In genomic region chr13:39596685-39597084, GRCh38 we compare ENCODE assay signal across 33 cellular contexts. TPM values are rescaled to one million over a fixed set of nuclear protein-coding genes. Genes with fewer than 3 reads are reported as not detected.
DNase-seq lines count a peak whose midpoint lies in the region; ATAC-seq, FAIRE-seq and TF ChIP-seq lines count a peak whose summit lies in the region.
"Had no signal": no experiment of that assay in that cellular context is flagged by ENCODE, and none has a peak within 500 bp of the region (broad histone marks: within the 10 kb centered on the region; RNA-seq: fewer than 3 reads in every experiment).

No MANE protein-coding gene starts in this region.

- H2AFZ ChIP-seq in SK-N-SH (ENCODE audit: low read depth), result no peak overlapping the region
- H2AFZ ChIP-seq: hepatocyte had no signal

- H3K4me3 ChIP-seq in left ventricle myocardium inferior, result peak overlapping the region; percentile 85
- H3K4me3 ChIP-seq in heart right ventricle, result peak overlapping the region in 5 of 10 donors; percentile 91 to 96 (median 94)
- no peak overlapping the region for H3K4me3 ChIP-seq in SK-N-SH (ENCODE audit: low read depth in 2 of 2, low read length in 1 of 2)
- H3K4me3 ChIP-seq in small intestine (ENCODE audit: low read depth in 1 of 2, low read length in 2 of 2), result no peak overlapping the region
- H3K4me3 ChIP-seq: A549, hepatocyte, prostate gland, vagina had no signal

- DNase-seq in left ventricle myocardium inferior, result no peak
- DNase-seq in heart right ventricle, result no peak
- DNase-seq in SK-N-SH, result no peak
- peak; percentile 35 for DNase-seq in myocyte (ENCODE audit: low read depth)
- DNase-seq in HUDEP-2 (lab: John Stamatoyannopoulos, UW; ENCODE audit: unreplicated experiment in 76 of 76), result no peak
- no peak for DNase-seq in small intestine
- DNase-seq in T-helper 17 cell, result no peak
- DNase-seq: activated CD4-positive, alpha-beta T cell treated with anti-CD3 and anti-CD28 coated beads, Interleukin-2, amount 10 ng/mL, durations not matched to agents 7 days and 5 days; activated naive CD4-positive, alpha-beta T cell treated with Interleukin-2 at 50 U/mL for 16 hours; activated T-cell treated with anti-CD3 and anti-CD28 coated beads, Interleukin-2, amount 50 U/mL, for 48 hours; AML-193; amniotic stem cell; CD4-positive, alpha-beta T cell; effector memory CD8-positive, alpha-beta T cell; erythroblast; foreskin fibroblast; NCI-H1105; NCI-H1930; stimulated activated naive CD4-positive, alpha-beta T cell treated with Interleukin-2 at 50 U/mL for 16 hours; T-helper 9 cell; WERI-Rb-1 had no signal

- peaks cover 66% of the 10 kb centered on the region for H3K4me1 ChIP-seq in left ventricle myocardium inferior
- peaks cover 2 to 65% (median 36%) of the 10 kb centered on the region in 9 donors for H3K4me1 ChIP-seq in heart right ventricle
- H3K4me1 ChIP-seq in SK-N-SH (ENCODE audit: control insufficient read depth in 1 of 2, insufficient read depth in 2 of 2, low read depth in 1 of 2, low read length in 1 of 2), result peaks cover 9 to 10% of the 10 kb centered on the region in 2 experiments; a peak in 3 of 4 replicates
- H3K4me1 ChIP-seq in small intestine (ENCODE audit: control insufficient read depth in 2 of 2, insufficient read depth in 1 of 2, low read depth in 1 of 2, low read length in 1 of 2), result no peaks in the 10 kb centered on the region
- H3K4me1 ChIP-seq: A549, breast epithelium, prostate gland had no signal

- no peak for ATAC-seq in heart right ventricle
- ATAC-seq in GM18498 (IDR thresholded peaks at IDR 0.05; ENCODE audit: unreplicated experiment), result no peak
- no peak for ATAC-seq in T-helper 17 cell
- ATAC-seq: A549; effector memory CD8-positive, alpha-beta T cell; Right ventricle myocardium inferior had no signal

- FAIRE-seq in small intestine (lab: Jason Lieb, UNC), result no peak
- FAIRE-seq: A549, colon, G401.6 had no signal

- no peak overlapping the region for H3K9ac ChIP-seq in SK-N-SH

- H3K79me2 ChIP-seq in SK-N-SH (ENCODE audit: insufficient read depth), result no peaks in the 10 kb centered on the region; the same call in 1 of the 2 replicates
- H3K79me2 ChIP-seq: hepatocyte had no signal

- H3K36me3 ChIP-seq in left ventricle myocardium inferior (peaks cover 9% of the 10 kb centered on the region), heart right ventricle (peaks cover 0 to 16% (median 0%) of the 10 kb centered on the region in 9 donors), SK-N-SH (replicated peaks in 1 of 2; ENCODE audit: control insufficient read depth in 1 of 2, insufficient read depth in 2 of 2, low read length in 1 of 2) (no peaks in the 10 kb centered on the region), small intestine (ENCODE audit: control insufficient read depth in 2 of 2, insufficient read depth in 2 of 2, low read length in 2 of 2) (no peaks in the 10 kb centered on the region)
- H3K36me3 ChIP-seq: breast epithelium, neutrophil, prostate gland, vagina, WERI-Rb-1 had no signal

- H4K20me1 ChIP-seq in SK-N-SH (ENCODE audit: insufficient read depth), result no peaks in the 10 kb centered on the region

- POLR2A ChIA-PET in SK-N-SH (lab: Yijun Ruan, JAX), result no interaction called here

- H3K4me3 Mint-ChIP-seq in T-helper 17 cell, result no peak overlapping the region
- H3K4me3 Mint-ChIP-seq: activated CD4-positive, alpha-beta T cell treated with anti-CD3 and anti-CD28 coated beads, Interleukin-2, amount 10 ng/mL, durations not matched to agents 7 days and 5 days; CD4-positive, alpha-beta T cell; effector memory CD8-positive, alpha-beta T cell; memory B cell had no signal

- H3K36me3 Mint-ChIP-seq in T-helper 17 cell (ENCODE audit: low read depth), result peaks cover 6% of the 10 kb centered on the region
- H3K36me3 Mint-ChIP-seq: memory B cell had no signal

- intact Hi-C loops in left ventricle myocardium inferior (cut with micrococcal nuclease), result no loop called here
- intact Hi-C loops in heart right ventricle (cut with DNase I), result no loop called here

- CTCF ChIA-PET in SK-N-SH (lab: Yijun Ruan, JAX), result interaction anchor here (1.2 kb wide), 1 partner anchor 16 kb away, joined by 5 read pairs; no protein-coding TSS in a partner anchor

- WGBS in heart right ventricle, 2 donors, result 58 to 64% methylated on average over 3 of the region's 3 CpGs
- 68% methylated on average over 3 of the region's 3 CpGs for WGBS in SK-N-SH (ENCODE audit: low lambda C conversion rate)
- 72 to 74% (median 73%) methylated on average over 3 of the region's 3 CpGs for WGBS in small intestine, 3 donors

- H3K4me1 Mint-ChIP-seq in T-helper 17 cell, result no peaks in the 10 kb centered on the region
- H3K4me1 Mint-ChIP-seq: activated CD4-positive, alpha-beta T cell treated with anti-CD3 and anti-CD28 coated beads, Interleukin-2, amount 10 ng/mL, durations not matched to agents 7 days and 5 days; memory B cell had no signal

- peak overlapping the region; percentile 95 for H3K27ac ChIP-seq in left ventricle myocardium inferior (replicated peaks)
- peak overlapping the region in 5 of 10 donors; percentile 2 to 96 (median 52) for H3K27ac ChIP-seq in heart right ventricle
- H3K27ac ChIP-seq in SK-N-SH (ENCODE audit: low read depth in 2 of 2, low read length in 1 of 2), result no peak overlapping the region; a peak in 1 of 4 replicates
- no peak overlapping the region for H3K27ac ChIP-seq in small intestine (ENCODE audit: low read depth in 1 of 2, low read length in 1 of 2)
- H3K27ac ChIP-seq: A549, breast epithelium, hepatocyte, neutrophil, prostate gland, vagina, WERI-Rb-1 had no signal

- no peaks in the 10 kb centered on the region for H3K9me2 ChIP-seq in SK-N-SH

- no peak overlapping the region for H3K27ac Mint-ChIP-seq in T-helper 17 cell
- H3K27ac Mint-ChIP-seq: activated CD4-positive, alpha-beta T cell treated with anti-CD3 and anti-CD28 coated beads, Interleukin-2, amount 10 ng/mL, durations not matched to agents 7 days and 5 days; CD4-positive, alpha-beta T cell; effector memory CD8-positive, alpha-beta T cell; memory B cell had no signal

- H3K27me3 ChIP-seq in left ventricle myocardium inferior (ENCODE audit: low read depth) (no peaks in the 10 kb centered on the region), heart right ventricle (peaks cover 0 to 7% (median 0%) of the 10 kb centered on the region in 7 donors), SK-N-SH (ENCODE audit: insufficient read depth) (no peaks in the 10 kb centered on the region), small intestine (ENCODE audit: control insufficient read depth in 2 of 2, insufficient read depth in 2 of 2, low read length in 2 of 2) (peaks cover 0 to 4% of the 10 kb centered on the region in 2 donors)
- H3K27me3 ChIP-seq: breast epithelium, vagina had no signal

- H3K9me3 ChIP-seq in left ventricle myocardium inferior (replicated peaks), result no peaks in the 10 kb centered on the region
- H3K9me3 ChIP-seq in heart right ventricle, result no peaks in the 10 kb centered on the region
- no peaks in the 10 kb centered on the region for H3K9me3 ChIP-seq in SK-N-SH
- H3K9me3 ChIP-seq in small intestine (ENCODE audit: control insufficient read depth, low read depth), result no peaks in the 10 kb centered on the region
- no peaks in the 10 kb centered on the region for H3K9me3 ChIP-seq in T-helper 17 cell (ENCODE audit: control insufficient read depth, low read length, poor library complexity, severe bottlenecking)
- H3K9me3 ChIP-seq: A549, breast epithelium, neutrophil, prostate gland, thoracic aorta, vagina had no signal

- H3K27me3 Mint-ChIP-seq in T-helper 17 cell, result peaks cover 17% of the 10 kb centered on the region

- no peak for TF ChIP-seq RAD21 in SK-N-SH (IDR thresholded peaks at IDR 0.05; ENCODE audit: low read length)

- TF ChIP-seq CTCF in left ventricle myocardium inferior (IDR thresholded peaks at IDR 0.05; ENCODE audit: borderline replicate concordance) (no peak), heart right ventricle (IDR thresholded peaks at IDR 0.05) (no peak), SK-N-SH (IDR thresholded peaks at IDR 0.05) (no peak)

- peak; percentile 63 to 74; a peak in 3 of 4 replicates for TF ChIP-seq EP300 in SK-N-SH (IDR thresholded peaks at IDR 0.05; ENCODE audit: borderline replicate concordance in 1 of 2, low read depth in 1 of 2, low read length in 1 of 2)

- H3F3A ChIP-seq in SK-N-SH (replicated peaks; ENCODE audit: insufficient read depth), result no peaks in the 10 kb centered on the region

- no peak overlapping the region for H3K4me2 ChIP-seq in SK-N-SH
- H3K4me2 ChIP-seq: A549, hepatocyte had no signal

TF ChIP-seq in SK-N-SH, 30 proteins besides CTCF, POLR2A, EP300 and RAD21 (continues in another document):
- TF ChIP-seq EZH2phosphoT487 (IDR thresholded peaks at IDR 0.05; ENCODE audit: borderline replicate concordance, low read depth) (no peak), PBX3 (IDR thresholded peaks at IDR 0.05) (peak; percentile 96), RXRA (IDR thresholded peaks at IDR 0.05; ENCODE audit: borderline replicate concordance, low read depth) (no peak), SIN3A (IDR thresholded peaks at IDR 0.05; ENCODE audit: borderline replicate concordance, low read depth, low read length) (0 out of 2 replicates have a peak, but pooled peaks have one; percentile 47), RCOR1 (IDR thresholded peaks at IDR 0.05; ENCODE audit: low read length) (no peak)

RNA-seq across cellular contexts. Expression of gene LHFPL6, which starts 6.3 kb away (rescaled TPM):
- 51.4 TPM for total RNA-seq in left ventricle myocardium inferior
- total RNA-seq in heart right ventricle, result 10 to 100 TPM; 41.5 to 65.8 (median 58.2) TPM
- polyA plus RNA-seq in heart right ventricle, result 10 to 100 TPM; 44.3 to 50.8 TPM
- 22.2 and 25.7 TPM in 2 replicates for polyA plus RNA-seq in SK-N-SH (2012; rRNA removed)
- 27.0 and 29.2 TPM in 2 replicates for polyA plus RNA-seq in SK-N-SH (2012; cell fraction: cytosol; rRNA removed)
- 9.1 and 9.9 TPM in 2 replicates for polyA plus RNA-seq in SK-N-SH (2012; cell fraction: nucleus; rRNA removed)
- 12.5 and 14.4 TPM in 2 replicates for total RNA-seq in myocyte
- polyA plus RNA-seq in myocyte (2012), result 37.1 TPM
- 10 to 100 TPM in 1 of 3 donors, 1 to 10 TPM in 1, under 1 TPM in 1; 0.22 to 19.9 (median 1.6) TPM for polyA plus RNA-seq in small intestine
- under 1 TPM in 1 of 2 donors, not detected in 1; 0.50 TPM for total RNA-seq in T-helper 17 cell
- total RNA-seq: CD4-positive, alpha-beta T cell had no signal

RNA-seq across cellular contexts. Expression of gene COG6, which starts 58.8 kb away (rescaled TPM):
- 33.4 TPM for total RNA-seq in left ventricle myocardium inferior
- 10 to 100 TPM; 24.1 to 48.3 (median 30.3) TPM for total RNA-seq in heart right ventricle
- polyA plus RNA-seq in heart right ventricle, result 1 to 10 TPM; 7.0 to 7.2 TPM
- polyA plus RNA-seq in SK-N-SH (2012; rRNA removed), result 13.1 and 16.9 TPM in 2 replicates
- 14.8 and 15.9 TPM in 2 replicates for polyA plus RNA-seq in SK-N-SH (2012; cell fraction: cytosol; rRNA removed)
- polyA plus RNA-seq in SK-N-SH (2012; cell fraction: nucleus; rRNA removed), result 7.9 and 16.7 TPM in 2 replicates
- 29.1 and 34.7 TPM in 2 replicates for total RNA-seq in myocyte
- polyA plus RNA-seq in myocyte (2012), result 17.5 TPM
- 10 to 100 TPM in 1 of 3 donors, 1 to 10 TPM in 2; 9.5 to 10.5 (median 9.6) TPM for polyA plus RNA-seq in small intestine
- total RNA-seq in T-helper 17 cell, result 10 to 100 TPM; 20.2 to 25.7 TPM
